ENCODE assay signal across 8 cellular contexts in genomic region chr15:64095795-64096485, GRCh38.
DNase-seq lines count a peak whose midpoint lies in the region; ATAC-seq and TF ChIP-seq lines count a peak whose summit lies in the region.

TSS of gene SNX1 (plus strand) at chr15:64095982. CDS start at chr15:64096014, 32 bp downstream.

- peak; percentile 96 for TF ChIP-seq POLR2A in GM19099 (IDR thresholded peaks at IDR 0.05; ENCODE audit: extremely low read depth, insufficient read length, low read depth)

- no peak for TF ChIP-seq CTCF in AG09309 (IDR thresholded peaks at IDR 0.05; ENCODE audit: control insufficient read depth, insufficient read depth, low read depth, low read length, missing control alignments)
- TF ChIP-seq CTCF in choroid plexus epithelial cell (conservative IDR thresholded peaks at IDR 0.05; ENCODE audit: low read depth, low read length), result no peak

- peak; percentile 70 for DNase-seq in AG09309 (ENCODE audit: low read depth)
- peak; percentile 85 for DNase-seq in NCI-H526 treated with DMSO at 0.1 percent for 48 hours (lab: John Stamatoyannopoulos, UW)
- DNase-seq in activated CD4-positive, alpha-beta T cell treated with anti-CD3 and anti-CD28 coated beads for 48 hours, result peak; percentile 98
- DNase-seq in choroid plexus epithelial cell (ENCODE audit: low read depth), result peak; percentile 97
- DNase-seq in kidney glomerular epithelial cell (lab: John Stamatoyannopoulos, UW), result peak; percentile 86
- DNase-seq in stimulated activated CD4-positive, alpha-beta T cell treated with anti-CD3 and anti-CD28 coated beads, Interleukin-15, amount 100 ng/mL, for 24 hours, result peak; percentile 96

- peak within 1 kb of the TSS; percentile 97 for H3K4me3 ChIP-seq in AG09309 (ENCODE audit: control insufficient read depth, low read depth, low read length)
- peak within 1 kb of the TSS; percentile 94 for H3K4me3 ChIP-seq in choroid plexus epithelial cell (ENCODE audit: low read depth, low read length)

- ATAC-seq in HG03460 (IDR thresholded peaks at IDR 0.05; ENCODE audit: unreplicated experiment), result peak; percentile 39

Comparison
In these comparisons a context has a peak if more than half of its experiments do, and no peak if none do; other contexts are left out.
1. Peak in every context shown above with its lines: DNase-seq, ATAC-seq and H3K4me3 ChIP-seq.